ENCODE assay signal across 9 cellular contexts in the genomic region with DNA sequence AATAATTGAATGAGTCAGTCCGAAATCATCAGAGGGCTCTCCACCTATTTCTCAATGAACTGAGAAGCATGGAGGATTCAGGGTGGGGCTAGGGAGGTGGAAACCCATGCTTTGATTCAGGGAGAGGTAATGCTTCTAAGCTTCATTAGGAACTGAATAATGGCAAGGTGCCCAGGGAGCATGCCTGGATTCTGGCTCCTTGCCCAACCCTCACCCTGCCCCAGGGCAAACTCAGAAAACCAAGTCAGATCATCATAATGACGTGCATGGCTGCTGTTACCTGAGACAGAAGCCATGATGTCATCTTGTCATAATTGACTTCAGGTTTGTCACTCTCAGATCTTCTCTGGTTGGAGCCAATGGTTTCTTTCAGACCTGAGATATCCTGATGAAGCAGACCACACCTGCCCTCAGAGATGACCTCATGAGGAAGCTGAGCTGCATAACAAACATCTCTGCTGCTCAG.
DNase-seq lines count a peak whose midpoint lies in the region; ATAC-seq and TF ChIP-seq lines count a peak whose summit lies in the region.
"Had no signal": no experiment of that assay in that cellular context is flagged by ENCODE, and none has a peak within 500 bp of the region (broad histone marks: within the 10 kb centered on the region; RNA-seq: fewer than 3 reads in every experiment).

No MANE protein-coding gene starts in this region.

- CTCF ChIA-PET in T-cell (lab: Charles Lee): no interaction called here

- no peak for ATAC-seq in left lobe of liver
- no peak for ATAC-seq in psoas muscle
- ATAC-seq in T-cell (replicated peaks in 1 of 4): no peak

- POLR2A ChIA-PET in T-cell (lab: Charles Lee): no interaction called here

- H3K27me3 ChIP-seq in psoas muscle (ENCODE audit: insufficient read depth in 3 of 3, low read length in 2 of 3): no peaks in the 10 kb centered on the region

- DNase-seq in DMS53 (lab: John Stamatoyannopoulos, UW) (peak; percentile 68), M059J (ENCODE audit: low read depth) (peak; percentile 97), SK-MEL-5 (ENCODE audit: low read depth, low spot score) (peak; percentile 27), left lobe of liver (ENCODE audit: low spot score) (peak; percentile 58), hippocampal formation (lab: John Stamatoyannopoulos, UW) (no peak), psoas muscle (no peak), T-cell (no peak), GM13977 (ENCODE audit: low spot score) (no peak)
- DNase-seq: endodermal cell had no signal

- no peak overlapping the region for H3K27ac ChIP-seq in psoas muscle

- no peak for TF ChIP-seq CTCF in psoas muscle (IDR thresholded peaks at IDR 0.05)
- TF ChIP-seq CTCF in GM13977 (IDR thresholded peaks at IDR 0.05; ENCODE audit: extremely low read depth, insufficient read depth, missing control alignments): no peak

- no peaks in the 10 kb centered on the region for H3K36me3 ChIP-seq in psoas muscle (ENCODE audit: insufficient read depth in 1 of 2, low read depth in 1 of 2)

- H3K4me3 Mint-ChIP-seq in T-cell: no peak overlapping the region
- H3K4me3 Mint-ChIP-seq: endodermal cell had no signal

- H3K36me3 Mint-ChIP-seq in T-cell: no peaks in the 10 kb centered on the region

- H3K4me1 ChIP-seq in psoas muscle: no peaks in the 10 kb centered on the region

- no peaks in the 10 kb centered on the region for H3K9me3 Mint-ChIP-seq in T-cell

- peaks cover 2 to 4% of the 10 kb centered on the region in 2 donors for H3K27me3 Mint-ChIP-seq in T-cell

- peaks cover 0 to 2% (median 0%) of the 10 kb centered on the region in 3 donors for H3K4me1 Mint-ChIP-seq in T-cell

- intact Hi-C loops in psoas muscle (cut with DNase I): no loop called here

- no peak overlapping the region for H3K27ac Mint-ChIP-seq in T-cell
- H3K27ac Mint-ChIP-seq: endodermal cell had no signal

- no peaks in the 10 kb centered on the region for H3K9me3 ChIP-seq in psoas muscle

- WGBS in psoas muscle, 3 donors: 76 to 86% (median 76%) methylated on average over 2 of the region's 2 CpGs

- in situ Hi-C loops in SK-MEL-5 (cut with HindIII; ENCODE audit: low pct_unique_long_range_greater_than_20kb, low sequenced_read_pairs): no loop called here
- in situ Hi-C loops in GM13977 (cut with MboI; ENCODE audit: low pct_unique_long_range_greater_than_20kb, low sequenced_read_pairs, unreplicated experiment): no loop called here

- H3K4me3 ChIP-seq in psoas muscle: no peak overlapping the region

Comparison
In these comparisons a context has a peak if more than half of its experiments do, and no peak if none do; other contexts are left out.
1. DNase-seq: peak in DMS53 (single experiment), M059J (single experiment), SK-MEL-5 (single experiment) and left lobe of liver (single experiment); none in hippocampal formation (0 of 2), psoas muscle (0 of 2), T-cell (0 of 34) and GM13977 (single experiment).